Comparison of ENCODE assay signal across 1 cellular context in genomic region chr6:37170273-37171140, GRCh38.
TF ChIP-seq lines count a peak whose summit lies in the region.

No MANE protein-coding gene starts in this region.

TF ChIP-seq in GM12878, 131 proteins besides CTCF, POLR2A, EP300 and RAD21 (continued from another document and continues in another):
- TF ChIP-seq ZBTB11 (CRISPR knock-in tag; IDR thresholded peaks at IDR 0.05): no peak
- no peak for TF ChIP-seq E2F4 (IDR thresholded peaks at IDR 0.05; ENCODE audit: low read depth, low read length)
- TF ChIP-seq KDM1A (IDR thresholded peaks at IDR 0.05; ENCODE audit: borderline replicate concordance): no peak
- TF ChIP-seq PBX3 (IDR thresholded peaks at IDR 0.05; ENCODE audit: insufficient replicate concordance, low read depth, low read length): no peak
- no peak for TF ChIP-seq MAX (IDR thresholded peaks at IDR 0.05; ENCODE audit: low read depth, low read length)
- TF ChIP-seq ZSCAN29 (IDR thresholded peaks at IDR 0.05): 0 out of 2 replicates have a peak, but pooled peaks have one; percentile 46
- TF ChIP-seq NFYA (IDR thresholded peaks at IDR 0.05; ENCODE audit: borderline replicate concordance, low read depth, low read length): no peak
- TF ChIP-seq RCOR1 (conservative IDR thresholded peaks at IDR 0.05; ENCODE audit: low read depth, low read length): no peak
- no peak for TF ChIP-seq RAD51 (IDR thresholded peaks at IDR 0.05)
- TF ChIP-seq FOXM1 (IDR thresholded peaks at IDR 0.05; ENCODE audit: low read depth, low read length): no peak
- no peak for TF ChIP-seq POLR2AphosphoS5 (IDR thresholded peaks at IDR 0.05; ENCODE audit: low read length)
- peak; percentile 5 for TF ChIP-seq SMARCA5 (IDR thresholded peaks at IDR 0.05)
- no peak for TF ChIP-seq PML (IDR thresholded peaks at IDR 0.05; ENCODE audit: low read length)
- TF ChIP-seq ESRRA (IDR thresholded peaks at IDR 0.05; ENCODE audit: low read length): no peak
- no peak for TF ChIP-seq ETV6 (conservative IDR thresholded peaks at IDR 0.05 in 1 of 2, IDR thresholded peaks at IDR 0.05 in 1 of 2; ENCODE audit: borderline replicate concordance in 1 of 2, low read depth in 1 of 2)
- TF ChIP-seq SMAD1 (IDR thresholded peaks at IDR 0.05; ENCODE audit: low read depth, partially characterized antibody): no peak
- no peak for TF ChIP-seq ZBED1 (IDR thresholded peaks at IDR 0.05; ENCODE audit: borderline replicate concordance)
- TF ChIP-seq ATF7 (IDR thresholded peaks at IDR 0.05; ENCODE audit: low read depth): no peak
- no peak for TF ChIP-seq RELA (IDR thresholded peaks at IDR 0.05; ENCODE audit: borderline replicate concordance, partially characterized antibody)
- TF ChIP-seq ELK1 (IDR thresholded peaks at IDR 0.05; ENCODE audit: low read depth, low read length): no peak
- TF ChIP-seq PRDM15 (CRISPR knock-in tag; IDR thresholded peaks at IDR 0.05): no peak
- TF ChIP-seq ZNF622 (IDR thresholded peaks at IDR 0.05): no peak
- no peak for TF ChIP-seq SIX5 (IDR thresholded peaks at IDR 0.05; ENCODE audit: low read depth, low read length, severe bottlenecking)
- no peak for TF ChIP-seq NFXL1 (IDR thresholded peaks at IDR 0.05; ENCODE audit: borderline replicate concordance)
- no peak for TF ChIP-seq TCF3 (IDR thresholded peaks at IDR 0.05; ENCODE audit: borderline replicate concordance, insufficient read depth, low read depth, low read length)
- no peak for TF ChIP-seq IRF3 (IDR thresholded peaks at IDR 0.05)
- TF ChIP-seq POLR2AphosphoS2 (IDR thresholded peaks at IDR 0.05; ENCODE audit: low read depth, low read length): no peak
- no peak for TF ChIP-seq E2F8 (IDR thresholded peaks at IDR 0.05; ENCODE audit: low read depth, partially characterized antibody)
- TF ChIP-seq PAX8 (IDR thresholded peaks at IDR 0.05): no peak
- TF ChIP-seq NR2C2 (IDR thresholded peaks at IDR 0.05; ENCODE audit: borderline replicate concordance, control insufficient read depth, insufficient read length, low read depth): no peak
- no peak for TF ChIP-seq SRF (IDR thresholded peaks at IDR 0.05; ENCODE audit: low read depth in 2 of 2, low read length in 2 of 2)
- TF ChIP-seq SKIL (IDR thresholded peaks at IDR 0.05; ENCODE audit: low read depth, poor library complexity, severe bottlenecking): no peak
- no peak for TF ChIP-seq MLLT1 (IDR thresholded peaks at IDR 0.05)
- peak; percentile 13; the same call in 1 of the 2 replicates for TF ChIP-seq IRF5 (IDR thresholded peaks at IDR 0.05; ENCODE audit: borderline replicate concordance)
